Comparison of ENCODE assay signal across 17 cellular contexts in the genomic region with DNA sequence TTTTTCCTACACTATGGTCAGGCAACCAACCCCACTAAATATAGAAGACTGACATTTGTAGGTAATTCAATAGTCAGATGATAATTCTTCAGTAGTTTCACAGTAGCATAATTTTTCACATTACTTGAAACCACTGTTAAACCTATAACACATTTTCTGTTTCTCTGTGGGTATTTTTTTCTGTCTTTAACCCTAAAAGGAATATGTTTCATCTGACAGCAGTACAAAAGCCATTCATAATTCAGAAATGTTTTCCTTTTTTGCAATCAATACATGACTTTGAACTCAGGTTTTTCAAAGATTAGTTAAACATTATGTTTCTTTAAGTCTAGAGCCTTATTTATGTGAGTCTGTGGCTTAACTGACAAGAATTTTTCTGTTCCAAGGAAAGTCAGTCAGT.
"Had no signal": no experiment of that assay in that cellular context is flagged by ENCODE, and none has a peak within 500 bp of the region (broad histone marks: within the 10 kb centered on the region; RNA-seq: fewer than 3 reads in every experiment).

No MANE protein-coding gene starts in this region.

- ATAC-seq: gastroesophageal sphincter, heart left ventricle, left lung had no signal

- H3K36me3 Mint-ChIP-seq: activated CD4-positive, alpha-beta memory T cell treated with anti-CD3 and anti-CD28 coated beads for 36 hours; activated naive CD4-positive, alpha-beta T cell treated with anti-CD3 and anti-CD28 coated beads, Interleukin-2, amount 10 ng/mL, durations not matched to agents 7 days and 5 days; type B pancreatic cell had no signal

- DNase-seq: activated B cell treated with CpG ODN at 0.5 μM for 24 hours; activated CD4-positive, alpha-beta memory T cell treated with anti-CD3 and anti-CD28 coated beads for 36 hours; activated CD4-positive, alpha-beta T cell treated with anti-CD3 and anti-CD28 coated beads for 4 hours; activated naive CD4-positive, alpha-beta T cell treated with anti-CD3 and anti-CD28 coated beads, Interleukin-2, amount 10 ng/mL, durations not matched to agents 7 days and 5 days; activated T-cell treated with anti-CD3 and anti-CD28 coated beads, Interleukin-2, amount 50 U/mL, for 1 hour; effector CD4-positive, alpha-beta T cell; heart left ventricle; left lung; occipital lobe; stimulated activated CD4-positive, alpha-beta T cell treated with anti-CD3 and anti-CD28 coated beads, Interleukin-2, amount 100 ng/mL, for 24 hours; testis had no signal

- H3K4me1 Mint-ChIP-seq: activated B cell treated with CpG ODN at 0.5 μM for 24 hours; activated naive CD4-positive, alpha-beta T cell treated with anti-CD3 and anti-CD28 coated beads, Interleukin-2, amount 10 ng/mL, durations not matched to agents 7 days and 5 days had no signal

- H3K4me3 Mint-ChIP-seq: activated B cell treated with CpG ODN at 0.5 μM for 24 hours; activated CD4-positive, alpha-beta memory T cell treated with anti-CD3 and anti-CD28 coated beads for 36 hours; activated naive CD4-positive, alpha-beta T cell treated with anti-CD3 and anti-CD28 coated beads, Interleukin-2, amount 10 ng/mL, durations not matched to agents 7 days and 5 days; type B pancreatic cell had no signal

- H3K36me3 ChIP-seq: esophagus muscularis mucosa, gastroesophageal sphincter, heart left ventricle, left lung, right atrium auricular region had no signal

- H3K27ac Mint-ChIP-seq: activated B cell treated with CpG ODN at 0.5 μM for 24 hours; activated CD4-positive, alpha-beta memory T cell treated with anti-CD3 and anti-CD28 coated beads for 36 hours; activated naive CD4-positive, alpha-beta T cell treated with anti-CD3 and anti-CD28 coated beads, Interleukin-2, amount 10 ng/mL, durations not matched to agents 7 days and 5 days; progenitor cell of endocrine pancreas; type B pancreatic cell had no signal

- H3K27me3 Mint-ChIP-seq: activated B cell treated with CpG ODN at 0.5 μM for 24 hours; activated CD4-positive, alpha-beta memory T cell treated with anti-CD3 and anti-CD28 coated beads for 36 hours; activated naive CD4-positive, alpha-beta T cell treated with anti-CD3 and anti-CD28 coated beads, Interleukin-2, amount 10 ng/mL, durations not matched to agents 7 days and 5 days; progenitor cell of endocrine pancreas; type B pancreatic cell had no signal

- H3K4me3 ChIP-seq: esophagus muscularis mucosa, gastroesophageal sphincter, heart left ventricle, left lung, right atrium auricular region, testis had no signal

- H3K9me3 Mint-ChIP-seq: activated B cell treated with CpG ODN at 0.5 μM for 24 hours; activated CD4-positive, alpha-beta memory T cell treated with anti-CD3 and anti-CD28 coated beads for 36 hours; activated naive CD4-positive, alpha-beta T cell treated with anti-CD3 and anti-CD28 coated beads, Interleukin-2, amount 10 ng/mL, durations not matched to agents 7 days and 5 days; type B pancreatic cell had no signal

- FAIRE-seq: endothelial cell of umbilical vein had no signal

- H3K9me3 ChIP-seq: esophagus muscularis mucosa, gastroesophageal sphincter, heart left ventricle, left lung, right atrium auricular region, testis had no signal

- H3K27me3 ChIP-seq: esophagus muscularis mucosa, gastroesophageal sphincter, heart left ventricle, left lung, right atrium auricular region, testis had no signal

- H3K4me1 ChIP-seq: esophagus muscularis mucosa, gastroesophageal sphincter, heart left ventricle, left lung, right atrium auricular region, testis had no signal

- H3K27ac ChIP-seq: esophagus muscularis mucosa, gastroesophageal sphincter, heart left ventricle, left lung, right atrium auricular region, testis had no signal
